ENCODE assay signal across 18 cellular contexts in genomic region chr17:27904534-27904933, GRCh38. TPM values are rescaled to one million over a fixed set of nuclear protein-coding genes. Genes with fewer than 3 reads are reported as not detected.
DNase-seq lines count a peak whose midpoint lies in the region; ATAC-seq and TF ChIP-seq lines count a peak whose summit lies in the region.
"Had no signal": no experiment of that assay in that cellular context is flagged by ENCODE, and none has a peak within 500 bp of the region (broad histone marks: within the 10 kb centered on the region; RNA-seq: fewer than 3 reads in every experiment).

No MANE protein-coding gene starts in this region.

- H3K4ac ChIP-seq in mesenchymal stem cell (ENCODE audit: low read depth in 1 of 2, low read length in 2 of 2): no peak overlapping the region

- H3K27me3 ChIP-seq in GM23248 (replicated peaks; ENCODE audit: insufficient read depth) (no peaks in the 10 kb centered on the region), mesenchymal stem cell (ENCODE audit: control insufficient read depth in 1 of 2, insufficient read depth in 1 of 2, low read length in 2 of 2) (peaks cover 2 to 9% of the 10 kb centered on the region in 2 experiments), smooth muscle cell (ENCODE audit: low read depth) (no peaks in the 10 kb centered on the region), WERI-Rb-1 (ENCODE audit: insufficient read depth, low read depth, severe bottlenecking) (no peaks in the 10 kb centered on the region)
- H3K27me3 ChIP-seq: BLaER1 treated with 17β-estradiol and CSF1 and Interleukin-3, amounts not matched to agents 10 nM and 100 nM had no signal

- H3K9ac ChIP-seq in GM23248 (no peak overlapping the region), mesenchymal stem cell (ENCODE audit: low read length) (peak overlapping the region; percentile 10), smooth muscle cell (ENCODE audit: low read depth) (no peak overlapping the region)
- H3K9ac ChIP-seq: BLaER1 treated with 17β-estradiol and CSF1 and Interleukin-3, amounts not matched to agents 10 nM and 100 nM had no signal

- H2BK120ac ChIP-seq in mesenchymal stem cell (ENCODE audit: low read depth, low read length): no peak overlapping the region

- no peak overlapping the region for H2BK12ac ChIP-seq in mesenchymal stem cell (ENCODE audit: low read length in 2 of 2)

- TF ChIP-seq CTCF in smooth muscle cell (IDR thresholded peaks at IDR 0.05; ENCODE audit: borderline replicate concordance, insufficient read depth, poor library complexity, severe bottlenecking) (no peak), WERI-Rb-1 (IDR thresholded peaks at IDR 0.05; ENCODE audit: low read depth, low read length) (no peak)

- no peaks in the 10 kb centered on the region for H3K79me1 ChIP-seq in mesenchymal stem cell (replicated peaks; ENCODE audit: low read length, poor library complexity, severe bottlenecking)

- H3K79me2 ChIP-seq in GM23248 (ENCODE audit: insufficient read depth) (no peaks in the 10 kb centered on the region), smooth muscle cell (ENCODE audit: low read depth) (no peaks in the 10 kb centered on the region)

- H3K4me3 ChIP-seq in GM23248: no peak overlapping the region
- H3K4me3 ChIP-seq in mesenchymal stem cell (ENCODE audit: insufficient read depth in 1 of 2, low read depth in 1 of 2, low read length in 2 of 2): no peak overlapping the region
- H3K4me3 ChIP-seq in smooth muscle cell: no peak overlapping the region
- H3K4me3 ChIP-seq in WERI-Rb-1 (ENCODE audit: low read depth, low read length): no peak overlapping the region
- H3K4me3 ChIP-seq: A549; BLaER1 treated with 17β-estradiol and CSF1 and Interleukin-3, amounts not matched to agents 10 nM and 100 nM had no signal

- H3K14ac ChIP-seq in mesenchymal stem cell (ENCODE audit: low read length in 2 of 2): no peak overlapping the region

- H3F3A ChIP-seq in GM23248 (ENCODE audit: insufficient read depth): 0 out of 2 replicates have a peak, but pooled peaks cover 8% of the 10 kb centered on the region
- no peaks in the 10 kb centered on the region for H3F3A ChIP-seq in smooth muscle cell (ENCODE audit: low read depth)

- peaks cover 5% of the 10 kb centered on the region; the same call in 1 of the 2 replicates for H3K4me1 ChIP-seq in GM23248 (ENCODE audit: insufficient read depth)
- H3K4me1 ChIP-seq in mesenchymal stem cell (ENCODE audit: control insufficient read depth, insufficient read depth, low read depth, low read length): no peaks in the 10 kb centered on the region
- peaks cover 14% of the 10 kb centered on the region for H3K4me1 ChIP-seq in smooth muscle cell (ENCODE audit: low read depth)
- H3K4me1 ChIP-seq: A549; BLaER1 treated with 17β-estradiol and CSF1 and Interleukin-3, amounts not matched to agents 10 nM and 100 nM had no signal

- WGBS in GM23248 (ENCODE audit: low coverage in 1 of 2, low lambda C conversion rate in 2 of 2, missing lambda C conversion rate in 2 of 2), 2 experiments: 0 to 4% methylated on average over 1 of the region's 1 CpG
- WGBS in mesenchymal stem cell: no CpG with 5 or more reads among the region's 1 CpG
- 68% methylated on average over 1 of the region's 1 CpG for WGBS in smooth muscle cell (ENCODE audit: low lambda C conversion rate)

- H3K4me2 ChIP-seq in GM23248 (ENCODE audit: unreplicated experiment) (no peak overlapping the region), mesenchymal stem cell (ENCODE audit: low read length, poor library complexity, severe bottlenecking) (no peak overlapping the region), smooth muscle cell (peak overlapping the region; percentile 25)
- H3K4me2 ChIP-seq: A549; BLaER1 treated with 17β-estradiol and CSF1 and Interleukin-3, amounts not matched to agents 10 nM and 100 nM had no signal

- no peaks in the 10 kb centered on the region for H4K20me1 ChIP-seq in GM23248 (ENCODE audit: insufficient read depth)
- no peaks in the 10 kb centered on the region for H4K20me1 ChIP-seq in smooth muscle cell (ENCODE audit: low read depth)
- H4K20me1 ChIP-seq: BLaER1 treated with 17β-estradiol and CSF1 and Interleukin-3, amounts not matched to agents 10 nM and 100 nM had no signal

- H4K91ac ChIP-seq in mesenchymal stem cell (ENCODE audit: low read length): no peak overlapping the region

- H2AFZ ChIP-seq in GM23248 (no peak overlapping the region), mesenchymal stem cell (ENCODE audit: low read depth, low read length) (no peak overlapping the region), smooth muscle cell (ENCODE audit: low read depth) (no peak overlapping the region)

- no peaks in the 10 kb centered on the region for H3K9me3 ChIP-seq in GM23248 (ENCODE audit: low read depth)
- peaks cover 9% of the 10 kb centered on the region for H3K9me3 ChIP-seq in mesenchymal stem cell (ENCODE audit: control insufficient read depth, low read length)
- no peaks in the 10 kb centered on the region for H3K9me3 ChIP-seq in smooth muscle cell (replicated peaks; ENCODE audit: low read depth)
- no peaks in the 10 kb centered on the region for H3K9me3 ChIP-seq in WERI-Rb-1 (ENCODE audit: severe bottlenecking)
- H3K9me3 ChIP-seq: Caco-2 had no signal

- no peak overlapping the region for H3K18ac ChIP-seq in mesenchymal stem cell (ENCODE audit: low read depth in 1 of 2, low read length in 2 of 2)

- H3K23ac ChIP-seq in mesenchymal stem cell (ENCODE audit: low read length in 2 of 2): no peak overlapping the region

- no peak overlapping the region for H2BK5ac ChIP-seq in mesenchymal stem cell (ENCODE audit: low read depth, low read length, poor library complexity, severe bottlenecking)

- in situ Hi-C loops in GM23248 (cut with MboI): no loop called here

- no peak overlapping the region for H4K8ac ChIP-seq in mesenchymal stem cell (ENCODE audit: low read length)

- H3K27ac ChIP-seq in GM23248: no peak overlapping the region
- H3K27ac ChIP-seq in mesenchymal stem cell (ENCODE audit: low read length, poor library complexity, severe bottlenecking): no peak overlapping the region
- H3K27ac ChIP-seq in smooth muscle cell (ENCODE audit: low read depth): peak overlapping the region; percentile 25
- no peak overlapping the region for H3K27ac ChIP-seq in WERI-Rb-1
- H3K27ac ChIP-seq: 22Rv1; A549; BLaER1 treated with 17β-estradiol and CSF1 and Interleukin-3, amounts not matched to agents 10 nM and 100 nM; C4-2B had no signal

- no peak overlapping the region for H2AK5ac ChIP-seq in mesenchymal stem cell (ENCODE audit: low read length, severe bottlenecking)

- H2BK15ac ChIP-seq in mesenchymal stem cell (ENCODE audit: low read depth, poor library complexity, severe bottlenecking): no peak overlapping the region

- no peaks in the 10 kb centered on the region for H3K36me3 ChIP-seq in GM23248 (ENCODE audit: low read depth)
- no peaks in the 10 kb centered on the region for H3K36me3 ChIP-seq in mesenchymal stem cell (ENCODE audit: control insufficient read depth in 1 of 2, insufficient read depth in 2 of 2, low read depth in 1 of 2, low read length in 2 of 2)
- H3K36me3 ChIP-seq in smooth muscle cell (ENCODE audit: low read depth): no peaks in the 10 kb centered on the region
- no peaks in the 10 kb centered on the region for H3K36me3 ChIP-seq in WERI-Rb-1
- H3K36me3 ChIP-seq: BLaER1 treated with 17β-estradiol and CSF1 and Interleukin-3, amounts not matched to agents 10 nM and 100 nM had no signal

- DNase-seq in GM23248: peak; percentile 19
- DNase-seq in NCI-H526 treated with DMSO at 0.1 percent for 48 hours (lab: John Stamatoyannopoulos, UW): peak; percentile 70
- DNase-seq in mesenchymal stem cell: no peak
- DNase-seq in smooth muscle cell (lab: John Stamatoyannopoulos, UW; ENCODE audit: unreplicated experiment): no peak
- no peak for DNase-seq in WERI-Rb-1
- no peak for DNase-seq in stimulated activated CD4-positive, alpha-beta T cell treated with anti-CD3 and anti-CD28 coated beads, Interleukin-15, amount 100 ng/mL, for 24 hours
- DNase-seq: AML-193; Calu3; CD4-positive, alpha-beta T cell; CD8-positive, alpha-beta T cell; DMS79 treated with DMSO at 0.1 percent for 48 hours; GF-D8 had no signal

- H3K9me2 ChIP-seq in GM23248 (ENCODE audit: insufficient read depth): no peaks in the 10 kb centered on the region

- ATAC-seq in GM18868 (IDR thresholded peaks at IDR 0.05; ENCODE audit: unreplicated experiment): no peak
- ATAC-seq: A549; CD8-positive, alpha-beta T cell had no signal

RNA-seq across cellular contexts. Expression of gene LYRM9, which starts 11.4 kb away (rescaled TPM):
- total RNA-seq in GM23248 (2014; rRNA removed; shearing (Covaris generic)): 11.3 and 18.6 TPM in 2 replicates
- polyA plus RNA-seq in GM23248 (2016; fragmentation: Nextera tagmentation; extraction: Ambion mirVana) (13.2 and 15.4 TPM in 2 replicates), smooth muscle cell (11.4 and 12.9 TPM in 2 replicates)
- polyA plus RNA-seq in mesenchymal stem cell (2013, experiment 1 of 2): 5.3 TPM
- 4.6 TPM for polyA plus RNA-seq in mesenchymal stem cell (2013, experiment 2 of 2)
- total RNA-seq in smooth muscle cell: 10.6 and 15.0 TPM in 2 replicates

Comparison
In these comparisons a context has a peak if more than half of its experiments do, and no peak if none do; other contexts are left out.
1. DNase-seq: peak in GM23248 (single experiment) and NCI-H526 treated with DMSO at 0.1 percent for 48 hours (single experiment); none in mesenchymal stem cell (single experiment), smooth muscle cell (single experiment), WERI-Rb-1 (single experiment) and stimulated activated CD4-positive, alpha-beta T cell treated with anti-CD3 and anti-CD28 coated beads, Interleukin-15, amount 100 ng/mL, for 24 hours (single experiment).